33 cellular contexts compared by ENCODE assay signal in the genomic region with DNA sequence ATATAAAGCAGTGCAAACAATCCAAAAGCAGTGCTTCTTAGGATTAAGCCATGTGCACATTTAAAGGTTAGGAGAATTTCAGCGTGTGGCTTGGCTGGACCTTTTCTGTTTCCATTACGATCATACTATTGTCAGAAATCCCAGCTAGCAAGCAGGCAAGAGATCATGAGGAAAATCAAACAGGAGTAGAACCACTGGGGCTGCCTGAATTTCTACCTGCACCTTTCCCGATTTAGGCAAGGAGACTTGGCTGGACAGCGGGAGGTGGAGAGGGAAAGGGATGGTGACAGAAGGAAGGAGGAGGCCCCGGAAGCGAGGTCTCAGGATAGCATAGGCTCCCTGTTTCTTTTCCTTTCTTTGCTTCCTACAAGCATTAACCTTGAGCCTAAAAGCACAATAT.
"Had no signal": no experiment of that assay in that cellular context is flagged by ENCODE, and none has a peak within 500 bp of the region (broad histone marks: within the 10 kb centered on the region; RNA-seq: fewer than 3 reads in every experiment).

No MANE protein-coding gene starts in this region.

- DNase-seq: activated B cell treated with CpG ODN at 0.5 μM for 24 hours; activated CD4-positive, alpha-beta memory T cell treated with anti-CD3 and anti-CD28 coated beads for 36 hours; activated CD4-positive, alpha-beta T cell treated with anti-CD3 and anti-CD28 coated beads for 4 hours; activated CD4-positive, alpha-beta T cell treated with anti-CD3 and anti-CD28 coated beads, Interleukin-2, amount 10 ng/mL, durations not matched to agents 24 days and 14 days; activated CD4-positive, alpha-beta T cell treated with anti-CD3 and anti-CD28 coated beads, Interleukin-2, amount 50 U/mL, for 1 hour; activated CD4-positive, alpha-beta T cell treated with anti-CD3 and anti-CD28 coated beads, Interleukin-2, amount 50 U/mL, for 4 hours; activated CD4-positive, CD25-positive, alpha-beta regulatory T cell treated with anti-CD3 and anti-CD28 coated beads, Interleukin-2, amount 50 U/mL, for 72 hours; activated CD8-positive, alpha-beta memory T cell treated with anti-CD3 and anti-CD28 coated beads, Interleukin-2, amount 50 U/mL, for 4 hours; activated CD8-positive, alpha-beta T cell treated with anti-CD3 and anti-CD28 coated beads for 36 hours; activated effector memory CD4-positive, alpha-beta T cell treated with anti-CD3 and anti-CD28 coated beads, Interleukin-2, amount 50 U/mL, for 16 hours; activated gamma-delta T cell treated with Interleukin-2 at 50 U/mL for 16 hours; activated naive CD4-positive, alpha-beta T cell; activated naive CD4-positive, alpha-beta T cell treated with anti-CD3 and anti-CD28 coated beads for 36 hours; activated naive CD4-positive, alpha-beta T cell treated with anti-CD3 and anti-CD28 coated beads, Interleukin-2, amount 50 U/mL, for 16 hours; activated naive CD8-positive, alpha-beta T cell treated with anti-CD3 and anti-CD28 coated beads for 36 hours; activated T-cell treated with anti-CD3 and anti-CD28 coated beads for 4 hours; activated T-cell treated with anti-CD3 and anti-CD28 coated beads, Interleukin-2, amount 50 U/mL, for 1 hour; activated T-cell treated with anti-CD3 and anti-CD28 coated beads, Interleukin-2, amount 50 U/mL, for 4 hours; activated T-cell treated with anti-CD3 and anti-CD28 coated beads, Interleukin-2, amount 50 U/mL, for 72 hours; adrenal gland; amniotic stem cell; aorta; body of pancreas; brain microvascular endothelial cell; central memory CD4-positive, alpha-beta T cell; cerebellar nuclear complex; T-cell; T-helper 2 cell; T-helper 9 cell had no signal

- H3K4me3 ChIP-seq: adrenal gland, body of pancreas, breast epithelium had no signal

- ATAC-seq: activated CD8-positive, alpha-beta T cell treated with anti-CD3 and anti-CD28 coated beads for 36 hours; activated naive CD4-positive, alpha-beta T cell treated with anti-CD3 and anti-CD28 coated beads, Interleukin-2, amount 50 U/mL, for 72 hours; activated T-cell treated with anti-CD3 and anti-CD28 coated beads, Interleukin-2, amount 50 U/mL, for 4 hours; activated T-cell treated with anti-CD3 and anti-CD28 coated beads, Interleukin-2, amount 50 U/mL, for 72 hours; activated T-helper 17 cell treated with anti-CD3 and anti-CD28 coated beads, Interleukin-2, amount 50 U/mL, for 72 hours; body of pancreas; T-cell had no signal

- H3K27me3 ChIP-seq: adrenal gland, body of pancreas, brain microvascular endothelial cell, breast epithelium had no signal

- H3K36me3 ChIP-seq: adrenal gland, brain microvascular endothelial cell, breast epithelium had no signal

- H3K9me3 ChIP-seq: adrenal gland, body of pancreas, breast epithelium had no signal

- H3K4me1 ChIP-seq: adrenal gland, body of pancreas, breast epithelium had no signal

- H3K27ac ChIP-seq: adrenal gland, body of pancreas, brain microvascular endothelial cell, breast epithelium, VCaP had no signal
